7 cellular contexts compared by ENCODE assay signal in genomic region chr13:76959686-76960085, GRCh38. TPM values are rescaled to one million over a fixed set of nuclear protein-coding genes. Genes with fewer than 3 reads are reported as not detected.
"Had no signal": no experiment of that assay in that cellular context is flagged by ENCODE, and none has a peak within 500 bp of the region (broad histone marks: within the 10 kb centered on the region; RNA-seq: fewer than 3 reads in every experiment).

No MANE protein-coding gene starts in this region.

RNA-seq across cellular contexts. Expression of gene ACOD1, which starts 11.4 kb away (rescaled TPM):
- total RNA-seq: GM23338, H1, H9, HepG2, HFFc6, HT1080 had no signal
- polyA plus RNA-seq: GM23338, H1, HepG2, IgD-negative memory B cell had no signal
